Comparison of ENCODE assay signal across 8 cellular contexts in the genomic region with DNA sequence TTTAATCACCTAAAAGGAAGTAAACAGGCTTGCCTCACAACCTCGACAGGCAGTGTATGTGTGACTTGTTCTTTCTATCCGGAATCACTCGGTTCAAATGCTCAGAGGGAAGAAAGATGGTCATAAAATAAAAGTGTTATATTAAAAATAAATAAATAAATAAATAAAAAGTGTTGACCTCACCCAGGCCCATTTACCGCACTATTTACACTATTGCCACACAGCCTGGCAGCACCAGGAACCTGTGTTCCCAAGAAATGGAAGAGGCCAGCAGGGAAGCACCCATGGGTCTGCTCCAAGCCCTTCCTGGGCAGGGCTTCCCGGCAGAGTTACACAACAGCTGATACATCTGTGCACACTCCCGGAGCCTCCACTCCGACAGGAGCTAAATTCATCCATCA.
DNase-seq lines count a peak whose midpoint lies in the region; ATAC-seq and TF ChIP-seq lines count a peak whose summit lies in the region.

No MANE protein-coding gene starts in this region.

- ATAC-seq in Panc1 (peak; percentile 87), GM21717 (IDR thresholded peaks at IDR 0.05; ENCODE audit: unreplicated experiment) (no peak), GM18861 (IDR thresholded peaks at IDR 0.05; ENCODE audit: unreplicated experiment) (no peak), GM21825 (IDR thresholded peaks at IDR 0.05; ENCODE audit: unreplicated experiment) (no peak)

- no peak for TF ChIP-seq EP300 in ovary (IDR thresholded peaks at IDR 0.05)

- intact Hi-C loops in Panc1 (cut with micrococcal nuclease; ENCODE audit: unreplicated experiment) (no loop called here), ovary (cut with DNase I) (no loop called here)
- intact Hi-C loops in activated T-helper 1 cell treated with anti-CD3 and anti-CD28 coated beads, Interleukin-12 subunit alpha, Interleukin-12 subunit beta, Interleukin-2, Interleukin-4 antibody, amounts not matched to agents 30 ng/mL and 10 ng/mL and 1 ng/mL, durations not matched to agents 14 hours and 24 hours and 36 hours (cut with micrococcal nuclease) = no loop called here

- in situ Hi-C loops in Panc1 (cut with HindIII; ENCODE audit: low pct_unique_long_range_greater_than_20kb, low sequenced_read_pairs) = no loop called here

- no peak overlapping the region for H3K4me3 Mint-ChIP-seq in activated T-helper 1 cell treated with anti-CD3 and anti-CD28 coated beads, Interleukin-12 subunit alpha, Interleukin-12 subunit beta, Interleukin-2, Interleukin-4 antibody, amounts not matched to agents 30 ng/mL and 10 ng/mL and 1 ng/mL, durations not matched to agents 14 hours and 24 hours and 36 hours

- H3K4me3 ChIP-seq in Panc1 (ENCODE audit: low read depth in 2 of 2, low read length in 2 of 2) = peak overlapping the region in 1 of 2 experiments; percentile 41; a peak in 2 of 4 replicates
- peak overlapping the region; percentile 21 for H3K4me3 ChIP-seq in fibroblast of pulmonary artery (replicated peaks; ENCODE audit: low read depth, low read length)
- H3K4me3 ChIP-seq in ovary = no peak overlapping the region

- peak; percentile 51 for DNase-seq in COLO668 (lab: John Stamatoyannopoulos, UW; ENCODE audit: unreplicated experiment)
- DNase-seq in Panc1 (ENCODE audit: low read depth, low spot score) = no peak
- DNase-seq in fibroblast of pulmonary artery (ENCODE audit: low read depth) = peak; percentile 95
- peak; percentile 56 to 81 (median 61) for DNase-seq in ovary
- DNase-seq in activated T-helper 1 cell treated with anti-CD3 and anti-CD28 coated beads, Interleukin-12 subunit alpha, Interleukin-12 subunit beta, Interleukin-2, Interleukin-4 antibody, amounts not matched to agents 30 ng/mL and 10 ng/mL and 1 ng/mL, durations not matched to agents 14 hours and 24 hours and 36 hours (ENCODE audit: low spot score) = no peak

- H3K27ac Mint-ChIP-seq in activated T-helper 1 cell treated with anti-CD3 and anti-CD28 coated beads, Interleukin-12 subunit alpha, Interleukin-12 subunit beta, Interleukin-2, Interleukin-4 antibody, amounts not matched to agents 30 ng/mL and 10 ng/mL and 1 ng/mL, durations not matched to agents 14 hours and 24 hours and 36 hours = no peak overlapping the region

- CTCF ChIA-PET in Panc1 (lab: Charles Lee) = no interaction called here

- no peaks in the 10 kb centered on the region for H3K36me3 Mint-ChIP-seq in activated T-helper 1 cell treated with anti-CD3 and anti-CD28 coated beads, Interleukin-12 subunit alpha, Interleukin-12 subunit beta, Interleukin-2, Interleukin-4 antibody, amounts not matched to agents 30 ng/mL and 10 ng/mL and 1 ng/mL, durations not matched to agents 14 hours and 24 hours and 36 hours (ENCODE audit: low read depth)

- peaks cover 6% of the 10 kb centered on the region for H3K4me1 Mint-ChIP-seq in activated T-helper 1 cell treated with anti-CD3 and anti-CD28 coated beads, Interleukin-12 subunit alpha, Interleukin-12 subunit beta, Interleukin-2, Interleukin-4 antibody, amounts not matched to agents 30 ng/mL and 10 ng/mL and 1 ng/mL, durations not matched to agents 14 hours and 24 hours and 36 hours (ENCODE audit: low read depth)

- TF ChIP-seq CTCF in Panc1 (IDR thresholded peaks at IDR 0.05) = no peak
- TF ChIP-seq CTCF in fibroblast of pulmonary artery (IDR thresholded peaks at IDR 0.05; ENCODE audit: low read length, missing control alignments) = no peak
- TF ChIP-seq CTCF in ovary (IDR thresholded peaks at IDR 0.05) = no peak

- BruUV-seq in Panc1 (replicated peaks; lab: Mats Ljungman, UMichigan) = no TSS peak

- no peak for TF ChIP-seq POLR2A in ovary (IDR thresholded peaks at IDR 0.05)

- H3K9me3 ChIP-seq in Panc1 (ENCODE audit: control insufficient read depth, insufficient read depth, low read depth, low read length) (no peaks in the 10 kb centered on the region), ovary (no peaks in the 10 kb centered on the region)

- WGBS in ovary, 3 donors = 25 to 38% (median 26%) methylated on average over 7 of the region's 7 CpGs

- POLR2A ChIA-PET in Panc1 (lab: Charles Lee) = no interaction called here

- H3K27ac ChIP-seq in Panc1 (ENCODE audit: low read length) (peak overlapping the region; percentile 59), ovary (peak overlapping the region in 1 of 2 donors; percentile 25)

- H3K27me3 ChIP-seq in Panc1 (ENCODE audit: control insufficient read depth, insufficient read depth, low read length) (no peaks in the 10 kb centered on the region), ovary (no peaks in the 10 kb centered on the region)

- H3K36me3 ChIP-seq in Panc1 (ENCODE audit: control insufficient read depth, insufficient read depth, low read length) (no peaks in the 10 kb centered on the region), ovary (no peaks in the 10 kb centered on the region)

- H3K4me1 ChIP-seq in Panc1 (ENCODE audit: control insufficient read depth, insufficient read depth, low read length) (peaks cover 22% of the 10 kb centered on the region), ovary (ENCODE audit: insufficient read depth) (peaks cover 7% of the 10 kb centered on the region)

- H3K27me3 Mint-ChIP-seq in activated T-helper 1 cell treated with anti-CD3 and anti-CD28 coated beads, Interleukin-12 subunit alpha, Interleukin-12 subunit beta, Interleukin-2, Interleukin-4 antibody, amounts not matched to agents 30 ng/mL and 10 ng/mL and 1 ng/mL, durations not matched to agents 14 hours and 24 hours and 36 hours (ENCODE audit: insufficient read depth) = peaks cover 5% of the 10 kb centered on the region

- H3K9me3 Mint-ChIP-seq in activated T-helper 1 cell treated with anti-CD3 and anti-CD28 coated beads, Interleukin-12 subunit alpha, Interleukin-12 subunit beta, Interleukin-2, Interleukin-4 antibody, amounts not matched to agents 30 ng/mL and 10 ng/mL and 1 ng/mL, durations not matched to agents 14 hours and 24 hours and 36 hours = no peaks in the 10 kb centered on the region

Comparison
In these comparisons a context has a peak if more than half of its experiments do, and no peak if none do; other contexts are left out.
1. DNase-seq: peak in COLO668 (single experiment), fibroblast of pulmonary artery (single experiment) and ovary (5 of 5); none in Panc1 (single experiment) and activated T-helper 1 cell treated with anti-CD3 and anti-CD28 coated beads, Interleukin-12 subunit alpha, Interleukin-12 subunit beta, Interleukin-2, Interleukin-4 antibody, amounts not matched to agents 30 ng/mL and 10 ng/mL and 1 ng/mL, durations not matched to agents 14 hours and 24 hours and 36 hours (single experiment).